ENCODE assay signal across 22 cellular contexts in genomic region chr7:44569958-44570357, GRCh38. TPM values are rescaled to one million over a fixed set of nuclear protein-coding genes. Genes with fewer than 3 reads are reported as not detected.
"Had no signal": no experiment of that assay in that cellular context is flagged by ENCODE, and none has a peak within 500 bp of the region (broad histone marks: within the 10 kb centered on the region; RNA-seq: fewer than 3 reads in every experiment).

No MANE protein-coding gene starts in this region.

- H3K4me3 Mint-ChIP-seq: activated naive CD4-positive, alpha-beta T cell treated with anti-CD3 and anti-CD28 coated beads, Interleukin-2, amount 50 U/mL, for 24 hours; central memory CD8-positive, alpha-beta T cell; naive B cell; neural progenitor cell; stimulated activated naive CD8-positive, alpha-beta T cell treated with anti-CD3 and anti-CD28 coated beads, Interleukin-15, Interleukin-2, amounts not matched to agents 100 ng/mL and 50 ng/mL, for 24 hours; T-cell had no signal

- DNase-seq: activated CD4-positive, alpha-beta T cell treated with anti-CD3 and anti-CD28 coated beads for 1 hour; activated CD4-positive, alpha-beta T cell treated with anti-CD3 and anti-CD28 coated beads, Interleukin-2, amount 50 U/mL, for 4 hours; activated T-cell treated with anti-CD3 and anti-CD28 coated beads, Interleukin-2, amount 50 U/mL, for 48 hours; dorsolateral prefrontal cortex; foreskin fibroblast; left lung; naive B cell; psoas muscle; stimulated activated CD4-positive, alpha-beta T cell treated with anti-CD3 and anti-CD28 coated beads, Interleukin-1b, Interleukin-23, amount 100 ng/mL, for 48 hours; substantia nigra; T-cell had no signal

- H3K4me3 ChIP-seq: dorsolateral prefrontal cortex, left lung, lung, neural progenitor cell, psoas muscle, right atrium auricular region, tibial artery had no signal

- H3K9me3 Mint-ChIP-seq: activated naive CD4-positive, alpha-beta T cell treated with anti-CD3 and anti-CD28 coated beads, Interleukin-2, amount 50 U/mL, for 24 hours; central memory CD8-positive, alpha-beta T cell; naive B cell; neural progenitor cell; stimulated activated naive CD8-positive, alpha-beta T cell treated with anti-CD3 and anti-CD28 coated beads, Interleukin-15, Interleukin-2, amounts not matched to agents 100 ng/mL and 50 ng/mL, for 24 hours; T-cell had no signal

- H3K27ac Mint-ChIP-seq: neural progenitor cell had no signal

- H3K27me3 Mint-ChIP-seq: activated naive CD4-positive, alpha-beta T cell treated with anti-CD3 and anti-CD28 coated beads, Interleukin-2, amount 50 U/mL, for 24 hours; central memory CD8-positive, alpha-beta T cell; naive B cell; stimulated activated naive CD8-positive, alpha-beta T cell treated with anti-CD3 and anti-CD28 coated beads, Interleukin-15, Interleukin-2, amounts not matched to agents 100 ng/mL and 50 ng/mL, for 24 hours; T-cell had no signal

- H3K9me3 ChIP-seq: left lung, psoas muscle, right atrium auricular region, tibial artery had no signal

- H3K9ac ChIP-seq: neural progenitor cell had no signal

- H3K27ac ChIP-seq: dorsolateral prefrontal cortex, epithelial cell of prostate, left lung, neural progenitor cell, psoas muscle, right atrium auricular region, tibial artery had no signal

- H3K27me3 ChIP-seq: dorsolateral prefrontal cortex, left lung, neural progenitor cell, right atrium auricular region, tibial artery had no signal

RNA-seq across cellular contexts. Expression of gene NPC1L1, which starts 28.8 kb away (rescaled TPM):
- total RNA-seq: activated CD8-positive, alpha-beta memory T cell treated with anti-CD3 and anti-CD28 coated beads for 36 hours; osteoblast; right atrium auricular region; skeletal muscle tissue had no signal
